Comparison of ENCODE assay signal across 22 cellular contexts in genomic region chr2:46871976-46872381, GRCh38. TPM values are rescaled to one million over a fixed set of nuclear protein-coding genes. Genes with fewer than 3 reads are reported as not detected.
DNase-seq lines count a peak whose midpoint lies in the region; ATAC-seq and TF ChIP-seq lines count a peak whose summit lies in the region.
"Had no signal": no experiment of that assay in that cellular context is flagged by ENCODE, and none has a peak within 500 bp of the region (broad histone marks: within the 10 kb centered on the region; RNA-seq: fewer than 3 reads in every experiment).

No MANE protein-coding gene starts in this region.

- H3K9me3 ChIP-seq in HEK293 (ENCODE audit: control insufficient read depth, insufficient read depth, low read depth, low read length) (no peaks in the 10 kb centered on the region), hepatocyte (ENCODE audit: low read depth) (no peaks in the 10 kb centered on the region), sigmoid colon (no peaks in the 10 kb centered on the region)
- H3K9me3 ChIP-seq: right atrium auricular region had no signal

- no peak for TF ChIP-seq POLR2A in sigmoid colon (IDR thresholded peaks at IDR 0.05)

- no peak overlapping the region for H3K4me2 ChIP-seq in hepatocyte

- H3K79me2 ChIP-seq in hepatocyte: no peaks in the 10 kb centered on the region

- in situ Hi-C loops in ACHN (cut with HindIII; ENCODE audit: low pct_ligation_motif_present, low pct_unique_long_range_greater_than_20kb, low sequenced_read_pairs): no loop called here

- H3K27ac ChIP-seq in HEK293 (ENCODE audit: extremely low read depth, low read depth, low read length): no peak overlapping the region
- peak overlapping the region; percentile 58 for H3K27ac ChIP-seq in hepatocyte
- peak overlapping the region in 2 of 4 donors; percentile 84 to 85 for H3K27ac ChIP-seq in sigmoid colon
- H3K27ac ChIP-seq: cardiac muscle cell, HL-60, right atrium auricular region had no signal

- H3K36me3 ChIP-seq in HEK293 (ENCODE audit: control insufficient read depth in 2 of 2, insufficient read depth in 1 of 2, low read length in 2 of 2) (no peaks in the 10 kb centered on the region), hepatocyte (replicated peaks; ENCODE audit: insufficient read depth, low read depth) (no peaks in the 10 kb centered on the region), sigmoid colon (no peaks in the 10 kb centered on the region)
- H3K36me3 ChIP-seq: cardiac muscle cell, right atrium auricular region had no signal

- intact Hi-C loops in sigmoid colon (cut with DNase I): loop anchor here (2.0 kb wide), 1 partner anchor 23 kb away; no protein-coding TSS in a partner anchor

- no peak for ATAC-seq in HG03280 (IDR thresholded peaks at IDR 0.05; ENCODE audit: unreplicated experiment)
- ATAC-seq: stimulated activated effector memory CD8-positive, alpha-beta T cell treated with anti-CD3 and anti-CD28 coated beads, Interleukin-12 subunit alpha, Interleukin-12 subunit beta, amount 100 ng/mL, for 72 hours had no signal

- H3K4me1 ChIP-seq in HEK293 (ENCODE audit: control insufficient read depth, insufficient read depth, low read length) (peaks cover 10% of the 10 kb centered on the region), hepatocyte (ENCODE audit: insufficient read depth) (peaks cover 13% of the 10 kb centered on the region), sigmoid colon (peaks cover 0 to 59% (median 45%) of the 10 kb centered on the region in 4 donors)

- no peak overlapping the region for H3K4me3 ChIP-seq in AG10803 (ENCODE audit: low read length)
- no peak overlapping the region for H3K4me3 ChIP-seq in HEK293 (ENCODE audit: low read depth, low read length)
- no peak overlapping the region for H3K4me3 ChIP-seq in hepatocyte
- H3K4me3 ChIP-seq in sigmoid colon: no peak overlapping the region
- H3K4me3 ChIP-seq: cardiac muscle cell, right atrium auricular region had no signal

- H3K27me3 ChIP-seq in hepatocyte: no peaks in the 10 kb centered on the region
- H3K27me3 ChIP-seq in sigmoid colon: no peaks in the 10 kb centered on the region
- H3K27me3 ChIP-seq: cardiac muscle cell, right atrium auricular region had no signal

- H3K9me2 ChIP-seq in hepatocyte (replicated peaks; ENCODE audit: insufficient read depth): no peaks in the 10 kb centered on the region

- POLR2A ChIA-PET in HEK293 (lab: Yijun Ruan, JAX): no interaction called here

- H4K20me1 ChIP-seq in hepatocyte (ENCODE audit: insufficient read depth, poor library complexity, severe bottlenecking): no peaks in the 10 kb centered on the region

- no peak for TF ChIP-seq EP300 in sigmoid colon (IDR thresholded peaks at IDR 0.05)

- TF ChIP-seq CTCF in AG10803 (conservative IDR thresholded peaks at IDR 0.05; ENCODE audit: low read length) (no peak), HEK293 (tag by site-specific recombination; IDR thresholded peaks at IDR 0.05) (no peak), hepatocyte (IDR thresholded peaks at IDR 0.05; ENCODE audit: poor library complexity) (no peak), sigmoid colon (IDR thresholded peaks at IDR 0.05) (no peak)

- WGBS in hepatocyte (ENCODE audit: low lambda C conversion rate, missing lambda C conversion rate): 89% methylated on average over 6 of the region's 6 CpGs
- 96 to 97% methylated on average over 6 of the region's 6 CpGs for WGBS in sigmoid colon, 2 donors

- DNase-seq in AG10803 (ENCODE audit: low read depth): peak; percentile 94
- no peak for DNase-seq in hepatocyte (ENCODE audit: low spot score)
- peak; percentile 61 for DNase-seq in sigmoid colon
- no peak for DNase-seq in ACHN
- no peak for DNase-seq in GM19240 (ENCODE audit: insufficient read length, low spot score)
- no peak for DNase-seq in DMS53 treated with DMSO at 0.1 percent for 48 hours (lab: John Stamatoyannopoulos, UW; ENCODE audit: unreplicated experiment)
- DNase-seq: activated CD8-positive, alpha-beta memory T cell treated with anti-CD3 and anti-CD28 coated beads, Interleukin-2, amount 50 U/mL, for 48 hours; activated effector memory CD4-positive, alpha-beta T cell treated with Interleukin-2 at 50 U/mL for 16 hours; amniotic stem cell; DMS79 treated with DMSO at 0.1 percent for 48 hours; foreskin melanocyte; hippocampal formation; mammary epithelial cell; naive B cell; NCI-H1436 treated with DMSO at 0.1 percent for 48 hours; NCI-H2171 treated with DMSO at 0.1 percent for 48 hours had no signal

- CTCF ChIA-PET in HEK293 (lab: Yijun Ruan, JAX): interaction anchor here (0.9 to 1.8 kb wide), 2 partner anchors 69 to 95 kb away, joined by 5 to 11 read pairs; no protein-coding TSS in a partner anchor

- no peak overlapping the region for H2AFZ ChIP-seq in hepatocyte

TF ChIP-seq in HEK293, 187 proteins besides CTCF, POLR2A, EP300 and RAD21:
- TF ChIP-seq ZNF585B (tag by site-specific recombination; IDR thresholded peaks at IDR 0.05) (no peak), ZNF341 (tag by site-specific recombination; IDR thresholded peaks at IDR 0.05; ENCODE audit: low read depth) (peak; percentile 53)
TF ChIP-seq in HEK293: peak in this region for 1.

RNA-seq across cellular contexts. Expression of gene MCFD2, which starts 43.6 kb away (rescaled TPM):
- 196 and 203 TPM in 2 replicates for total RNA-seq in hepatocyte
- polyA plus RNA-seq in hepatocyte: 144 and 161 TPM in 2 replicates
- total RNA-seq in sigmoid colon: 10 to 100 TPM; 50.1 to 75.7 (median 68.6) TPM
- polyA plus RNA-seq in sigmoid colon: 10 to 100 TPM; 13.4 to 31.6 (median 15.6) TPM

Comparison
In these comparisons a context has a peak if more than half of its experiments do, and no peak if none do; other contexts are left out.
1. DNase-seq: peak in AG10803 (single experiment) and sigmoid colon (single experiment); none in hepatocyte (single experiment), ACHN (single experiment), GM19240 (single experiment) and DMS53 treated with DMSO at 0.1 percent for 48 hours (single experiment).